In genomic region chr10:4692206-4692605, GRCh38 we compare ENCODE assay signal across 1 cellular context.
TF ChIP-seq lines count a peak whose summit lies in the region.

No MANE protein-coding gene starts in this region.

TF ChIP-seq in IMR-90, 13 proteins besides CTCF, POLR2A, EP300 and RAD21 (continued from another document):
- TF ChIP-seq NFE2L2 (IDR thresholded peaks at IDR 0.05; ENCODE audit: low read depth, low read length) = no peak
- no peak for TF ChIP-seq MAZ (IDR thresholded peaks at IDR 0.05; ENCODE audit: borderline replicate concordance, low read depth, low read length)
- TF ChIP-seq BHLHE40 (IDR thresholded peaks at IDR 0.05; ENCODE audit: low read depth, low read length) = no peak
- no peak for TF ChIP-seq MXI1 (IDR thresholded peaks at IDR 0.05; ENCODE audit: borderline replicate concordance, low read depth, low read length)
- no peak for TF ChIP-seq MAFK (IDR thresholded peaks at IDR 0.05; ENCODE audit: low read depth, low read length)
- TF ChIP-seq SMC3 (IDR thresholded peaks at IDR 0.05; ENCODE audit: low read depth, low read length) = no peak
- TF ChIP-seq CHD1 (IDR thresholded peaks at IDR 0.05; ENCODE audit: low read depth, low read length) = no peak
- no peak for TF ChIP-seq ELK1 (IDR thresholded peaks at IDR 0.05; ENCODE audit: borderline replicate concordance, low read depth, low read length)
- TF ChIP-seq CEBPB (IDR thresholded peaks at IDR 0.05; ENCODE audit: low read depth, low read length) = no peak
- no peak for TF ChIP-seq RCOR1 (IDR thresholded peaks at IDR 0.05; ENCODE audit: insufficient replicate concordance, low read length)
